1 cellular context compared by ENCODE assay signal in genomic region chr11:6603287-6604080, GRCh38.
TF ChIP-seq lines count a peak whose summit lies in the region.

Gene ILK (plus strand): TSS chr11:6603774. CDS start chr11:6604272, 498 bp downstream.
Gene RRP8 (minus strand): TSS chr11:6603616. CDS start chr11:6603502, 114 bp downstream.

TF ChIP-seq in HepG2, 621 proteins besides CTCF, POLR2A, EP300 and RAD21 (continued from another document):
- TF ChIP-seq ELK4 (CRISPR knock-in tag; IDR thresholded peaks at IDR 0.05; ENCODE audit: borderline replicate concordance): no peak
- TF ChIP-seq HMGXB4 (CRISPR knock-in tag; IDR thresholded peaks at IDR 0.05; ENCODE audit: borderline replicate concordance in 1 of 2, low read depth in 1 of 2): peak; percentile 70 to 87; a peak in 1 of 4 replicates
- TF ChIP-seq SATB2 (CRISPR knock-in tag; IDR thresholded peaks at IDR 0.05): no peak
- peak; percentile 64; the same call in 1 of the 2 replicates for TF ChIP-seq ZXDC (CRISPR knock-in tag; IDR thresholded peaks at IDR 0.05)
- TF ChIP-seq ZNF792 (CRISPR knock-in tag; IDR thresholded peaks at IDR 0.05): peak; percentile 71
- no peak; the same call in 1 of the 2 replicates for TF ChIP-seq ZNF776 (CRISPR knock-in tag; IDR thresholded peaks at IDR 0.05)
- no peak; the same call in 1 of the 2 replicates for TF ChIP-seq ZNF12 (CRISPR knock-in tag; IDR thresholded peaks at IDR 0.05)
- TF ChIP-seq TCF12 (IDR thresholded peaks at IDR 0.05): no peak
- TF ChIP-seq TCF12 (CRISPR knock-in tag; IDR thresholded peaks at IDR 0.05): no peak
